In genomic region chr1:232962761-232963357, GRCh38 we compare ENCODE assay signal across 18 cellular contexts. TPM values are rescaled to one million over a fixed set of nuclear protein-coding genes. Genes with fewer than 3 reads are reported as not detected.
DNase-seq lines count a peak whose midpoint lies in the region; ATAC-seq and TF ChIP-seq lines count a peak whose summit lies in the region.
"Had no signal": no experiment of that assay in that cellular context is flagged by ENCODE, and none has a peak within 500 bp of the region (broad histone marks: within the 10 kb centered on the region; RNA-seq: fewer than 3 reads in every experiment).

No MANE protein-coding gene starts in this region.

- H3K27ac Mint-ChIP-seq in CD4-positive, alpha-beta T cell = peak overlapping the region; percentile 68
- H3K27ac Mint-ChIP-seq: activated CD4-positive, alpha-beta T cell treated with anti-CD3 and anti-CD28 coated beads, Interleukin-2, amount 10 ng/mL, durations not matched to agents 7 days and 5 days; natural killer cell; T-helper 17 cell had no signal

- no peak for DNase-seq in CD4-positive, alpha-beta T cell
- DNase-seq in adrenal gland = no peak
- DNase-seq in fibroblast of pulmonary artery (ENCODE audit: low read depth) = peak; percentile 40
- peak; percentile 58 for DNase-seq in renal cortical epithelial cell (ENCODE audit: low read depth)
- DNase-seq in activated effector memory CD4-positive, alpha-beta T cell treated with anti-CD3 and anti-CD28 coated beads, Interleukin-2, amount 50 U/mL, for 16 hours = no peak
- no peak for DNase-seq in activated T-cell treated with anti-CD3 and anti-CD28 coated beads for 4 hours
- DNase-seq in retina = no peak
- DNase-seq in left lobe of liver (ENCODE audit: low spot score) = no peak
- DNase-seq: activated CD4-positive, alpha-beta T cell treated with anti-CD3 and anti-CD28 coated beads, Interleukin-2, amount 10 ng/mL, durations not matched to agents 7 days and 5 days; cerebellar nuclear complex; DMS79 treated with DMSO at 0.1 percent for 48 hours; foreskin keratinocyte; kidney; natural killer cell; NCI-H1092 treated with DMSO at 0.1 percent for 48 hours; NCI-H446 treated with DMSO at 0.1 percent for 48 hours; T-helper 17 cell had no signal

- no peaks in the 10 kb centered on the region for H3K27me3 Mint-ChIP-seq in CD4-positive, alpha-beta T cell
- H3K27me3 Mint-ChIP-seq: activated CD4-positive, alpha-beta T cell treated with anti-CD3 and anti-CD28 coated beads, Interleukin-2, amount 10 ng/mL, durations not matched to agents 7 days and 5 days; T-helper 17 cell had no signal

- peak; percentile 14 for ATAC-seq in CD4-positive, alpha-beta T cell (ENCODE audit: poor library complexity)
- ATAC-seq in left lobe of liver = no peak
- ATAC-seq: foreskin keratinocyte, natural killer cell, Panc1, T-helper 17 cell had no signal

- intact Hi-C loops in CD4-positive, alpha-beta T cell (cut with DNase I, micrococcal nuclease) = loop anchor here in 1 of 2 experiments (5.0 kb wide), 1 partner anchor 36 kb away; no protein-coding TSS in a partner anchor
- intact Hi-C loops in adrenal gland (cut with DNase I) = no loop called here

- POLR2A ChIA-PET in CD4-positive, alpha-beta T cell (lab: Charles Lee) = interaction anchor here (0.8 to 1.2 kb wide), 3 partner anchors 11 to 39 kb away, joined by 3 to 4 read pairs (median 3); no protein-coding TSS in a partner anchor

- H3K9me3 ChIP-seq in CD4-positive, alpha-beta T cell (ENCODE audit: control insufficient read depth, low read length) = peaks cover 5% of the 10 kb centered on the region
- H3K9me3 ChIP-seq in adrenal gland (replicated peaks in 1 of 3) = no peaks in the 10 kb centered on the region

- peaks cover under 1% of the 10 kb centered on the region for H3K9me3 Mint-ChIP-seq in CD4-positive, alpha-beta T cell
- H3K9me3 Mint-ChIP-seq: natural killer cell had no signal

- H3K27ac ChIP-seq in CD4-positive, alpha-beta T cell (ENCODE audit: low read depth, low read length) = no peak overlapping the region
- peak overlapping the region in 4 of 5 donors; percentile 41 to 71 (median 48) for H3K27ac ChIP-seq in adrenal gland
- H3K27ac ChIP-seq: foreskin keratinocyte had no signal

- H3K36me3 Mint-ChIP-seq in CD4-positive, alpha-beta T cell (ENCODE audit: low read depth) = peaks cover 82% of the 10 kb centered on the region

- no peak for TF ChIP-seq POLR2A in adrenal gland (IDR thresholded peaks at IDR 0.05)

- H3K4me3 ChIP-seq in adrenal gland (peak overlapping the region in 1 of 4 donors; percentile 8), fibroblast of pulmonary artery (replicated peaks; ENCODE audit: low read depth, low read length) (no peak overlapping the region)

- no peaks in the 10 kb centered on the region for H3K27me3 ChIP-seq in CD4-positive, alpha-beta T cell (ENCODE audit: control insufficient read depth, insufficient read depth, low read length)
- H3K27me3 ChIP-seq in adrenal gland = no peaks in the 10 kb centered on the region
- H3K27me3 ChIP-seq: foreskin keratinocyte had no signal

- WGBS in adrenal gland, 4 donors = 36 to 54% (median 45%) methylated on average over 3 of the region's 3 CpGs

- H3K4me1 ChIP-seq in adrenal gland (replicated peaks in 1 of 2) = peaks cover 6 to 22% of the 10 kb centered on the region in 2 donors
- H3K4me1 ChIP-seq: foreskin keratinocyte had no signal

- peak overlapping the region; percentile 54 for H3K4me3 Mint-ChIP-seq in CD4-positive, alpha-beta T cell
- H3K4me3 Mint-ChIP-seq: activated CD4-positive, alpha-beta T cell treated with anti-CD3 and anti-CD28 coated beads, Interleukin-2, amount 10 ng/mL, durations not matched to agents 7 days and 5 days; natural killer cell had no signal

- H3K4me1 Mint-ChIP-seq in CD4-positive, alpha-beta T cell (ENCODE audit: low read depth) = peaks cover 39% of the 10 kb centered on the region

- H3K36me3 ChIP-seq in adrenal gland (replicated peaks in 1 of 2) = peaks cover 0 to 5% of the 10 kb centered on the region in 2 donors

- no peak for TF ChIP-seq CTCF in CD4-positive, alpha-beta T cell (IDR thresholded peaks at IDR 0.05)
- TF ChIP-seq CTCF in adrenal gland (IDR thresholded peaks at IDR 0.05) = no peak
- no peak for TF ChIP-seq CTCF in fibroblast of pulmonary artery (IDR thresholded peaks at IDR 0.05; ENCODE audit: low read length, missing control alignments)

- CTCF ChIA-PET in CD4-positive, alpha-beta T cell (lab: Charles Lee) = no interaction called here

RNA-seq across cellular contexts. Expression of gene NTPCR, which starts 12.4 kb away (rescaled TPM):
- total RNA-seq in CD4-positive, alpha-beta T cell = 1 to 10 TPM; 8.5 to 9.3 TPM
- 10 to 100 TPM; 17.3 to 72.0 (median 53.5) TPM for total RNA-seq in adrenal gland
- 10 to 100 TPM; 37.9 to 68.1 (median 57.0) TPM for polyA plus RNA-seq in adrenal gland
- total RNA-seq in renal cortical epithelial cell = 47.0 and 49.1 TPM in 2 replicates
- total RNA-seq in left lobe of liver = 18.5 TPM

Comparison
In these comparisons a context has a peak if more than half of its experiments do, and no peak if none do; other contexts are left out.
1. DNase-seq: peak in fibroblast of pulmonary artery (single experiment) and renal cortical epithelial cell (single experiment); none in CD4-positive, alpha-beta T cell (0 of 10), adrenal gland (0 of 7), activated effector memory CD4-positive, alpha-beta T cell treated with anti-CD3 and anti-CD28 coated beads, Interleukin-2, amount 50 U/mL, for 16 hours (single experiment), activated T-cell treated with anti-CD3 and anti-CD28 coated beads for 4 hours (single experiment), retina (single experiment) and left lobe of liver (single experiment).